ENCODE assay signal across 1 cellular context in genomic region chr17:50681260-50682200, GRCh38.
TF ChIP-seq lines count a peak whose summit lies in the region.

No MANE protein-coding gene starts in this region.

TF ChIP-seq in WTC11, 78 proteins besides CTCF, POLR2A, EP300 and RAD21 (continued from another document):
- TF ChIP-seq JAZF1 (CRISPR knock-in tag; IDR thresholded peaks at IDR 0.05) (no peak), ZNF281 (CRISPR knock-in tag; IDR thresholded peaks at IDR 0.05) (no peak), HMGA2 (CRISPR knock-in tag; IDR thresholded peaks at IDR 0.05) (no peak), ATF3 (CRISPR knock-in tag; conservative IDR thresholded peaks at IDR 0.05) (no peak), ZNF396 (CRISPR knock-in tag; IDR thresholded peaks at IDR 0.05; ENCODE audit: borderline replicate concordance) (no peak), ESRRA (CRISPR knock-in tag; IDR thresholded peaks at IDR 0.05; ENCODE audit: borderline replicate concordance) (no peak), RELA (CRISPR knock-in tag; IDR thresholded peaks at IDR 0.05; ENCODE audit: borderline replicate concordance) (no peak), FOXP4 (CRISPR knock-in tag; IDR thresholded peaks at IDR 0.05) (no peak)
